Comparison of ENCODE assay signal across 1 cellular context in the genomic region with DNA sequence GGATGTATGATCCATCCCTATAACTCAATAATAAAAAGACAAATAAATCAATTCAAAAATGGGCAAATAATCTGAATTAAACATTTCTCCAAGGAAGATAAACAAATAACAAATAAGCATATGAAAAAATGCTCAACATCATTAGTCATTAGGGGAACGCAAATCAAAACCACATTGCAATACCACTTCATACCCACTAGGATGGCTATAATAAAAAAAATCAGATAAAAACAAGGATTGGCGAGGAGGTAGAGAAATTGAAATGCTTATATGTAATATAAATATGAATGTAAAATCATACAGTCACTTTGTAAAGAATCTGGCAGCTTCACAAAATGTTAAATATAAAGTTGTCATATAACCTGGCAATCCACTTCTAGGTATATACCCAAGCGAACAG.
TF ChIP-seq lines count a peak whose summit lies in the region.

No MANE protein-coding gene starts in this region.

TF ChIP-seq in WTC11, 78 proteins besides CTCF, POLR2A, EP300 and RAD21 (continued from another document):
- no peak for TF ChIP-seq AFF4 (CRISPR knock-in tag; IDR thresholded peaks at IDR 0.05; ENCODE audit: borderline replicate concordance)
- TF ChIP-seq, protein P1, sequence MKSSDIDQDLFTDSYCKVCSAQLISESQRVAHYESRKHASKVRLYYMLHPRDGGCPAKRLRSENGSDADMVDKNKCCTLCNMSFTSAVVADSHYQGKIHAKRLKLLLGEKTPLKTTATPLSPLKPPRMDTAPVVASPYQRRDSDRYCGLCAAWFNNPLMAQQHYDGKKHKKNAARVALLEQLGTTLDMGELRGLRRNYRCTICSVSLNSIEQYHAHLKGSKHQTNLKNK (CRISPR knock-in tag; IDR thresholded peaks at IDR 0.05), result no peak
